In the genomic region with DNA sequence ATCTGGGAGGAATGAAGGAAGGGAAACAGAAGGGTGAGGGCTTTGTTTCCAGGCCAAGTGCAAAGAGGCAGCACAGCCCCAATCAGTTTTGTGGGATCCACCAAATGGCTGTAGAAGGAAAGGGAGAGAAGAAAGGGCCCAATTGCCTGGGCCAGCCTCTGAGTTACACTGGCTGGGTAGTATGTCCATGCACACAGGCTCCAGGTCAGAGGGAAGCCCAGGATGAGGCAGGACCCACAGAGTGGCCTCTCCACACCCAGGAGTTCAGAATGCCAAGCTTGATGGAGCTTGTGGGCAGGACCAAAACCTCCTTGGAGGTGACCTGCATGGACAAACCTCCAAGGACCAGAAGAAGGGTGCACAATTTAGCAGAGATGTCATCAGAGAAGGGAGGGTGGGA, we compare ENCODE assay signal across 7 cellular contexts.
"Had no signal": no experiment of that assay in that cellular context is flagged by ENCODE, and none has a peak within 500 bp of the region (broad histone marks: within the 10 kb centered on the region; RNA-seq: fewer than 3 reads in every experiment).

No MANE protein-coding gene starts in this region.

- ATAC-seq: HepG2 had no signal

- H3K27ac ChIP-seq: GM23248, HL-60 had no signal

- H3K9ac ChIP-seq: GM23248 had no signal

- H3K27ac Mint-ChIP-seq: H9 had no signal

- DNase-seq: GM23248, GOT3, H9, HCEC 1CT had no signal

- H3K27me3 Mint-ChIP-seq: IgD-negative memory B cell had no signal

- H3K4me3 Mint-ChIP-seq: H9, IgD-negative memory B cell had no signal

- H3K4me3 ChIP-seq: GM23248 had no signal
